13 cellular contexts compared by ENCODE assay signal in genomic region chr4:122874194-122874593, GRCh38. TPM values are rescaled to one million over a fixed set of nuclear protein-coding genes. Genes with fewer than 3 reads are reported as not detected.
DNase-seq lines count a peak whose midpoint lies in the region; ATAC-seq and TF ChIP-seq lines count a peak whose summit lies in the region.
"Had no signal": no experiment of that assay in that cellular context is flagged by ENCODE, and none has a peak within 500 bp of the region (broad histone marks: within the 10 kb centered on the region; RNA-seq: fewer than 3 reads in every experiment).

No MANE protein-coding gene starts in this region.

- peaks cover 18% of the 10 kb centered on the region for H3K36me3 Mint-ChIP-seq in Calu3 (ENCODE audit: insufficient read depth, unreplicated experiment)
- H3K36me3 Mint-ChIP-seq: naive thymus-derived CD8-positive, alpha-beta T cell had no signal

- peak overlapping the region; percentile 61 for H3K27ac Mint-ChIP-seq in Calu3 (ENCODE audit: unreplicated experiment)
- H3K27ac Mint-ChIP-seq: CD8-positive, alpha-beta memory T cell; naive thymus-derived CD8-positive, alpha-beta T cell; stimulated activated naive CD8-positive, alpha-beta T cell treated with anti-CD3 and anti-CD28 coated beads, Interleukin-15, Interleukin-2, amounts not matched to agents 100 ng/mL and 50 ng/mL, for 24 hours; T-helper 1 cell treated with Interleukin-12 subunit alpha and Interleukin-12 subunit beta and Interleukin-4 antibody, amounts not matched to agents 30 μg/mL and 1 μg/mL, for 36 hours had no signal

- no peak for TF ChIP-seq CTCF in Calu3 (IDR thresholded peaks at IDR 0.05; ENCODE audit: unreplicated experiment)

- peaks cover 9% of the 10 kb centered on the region for H3K9me3 Mint-ChIP-seq in Calu3 (ENCODE audit: low read depth, unreplicated experiment)
- H3K9me3 Mint-ChIP-seq: stimulated activated naive CD8-positive, alpha-beta T cell treated with anti-CD3 and anti-CD28 coated beads, Interleukin-15, Interleukin-2, amounts not matched to agents 100 ng/mL and 50 ng/mL, for 24 hours had no signal

- intact Hi-C loops in Calu3 (cut with micrococcal nuclease; ENCODE audit: unreplicated experiment): no loop called here

- no peaks in the 10 kb centered on the region for H3K27me3 Mint-ChIP-seq in Calu3 (ENCODE audit: unreplicated experiment)

- H3K4me1 Mint-ChIP-seq in Calu3 (ENCODE audit: low read depth, unreplicated experiment): peaks cover 53% of the 10 kb centered on the region
- H3K4me1 Mint-ChIP-seq: CD8-positive, alpha-beta memory T cell; naive thymus-derived CD8-positive, alpha-beta T cell had no signal

- no TSS peak for BruUV-seq in Calu3 (replicated peaks; lab: Mats Ljungman, UMichigan)

- H3K4me3 Mint-ChIP-seq in Calu3 (ENCODE audit: low read depth, unreplicated experiment): no peak overlapping the region
- H3K4me3 Mint-ChIP-seq: CD8-positive, alpha-beta memory T cell; naive thymus-derived CD8-positive, alpha-beta T cell; stimulated activated naive CD8-positive, alpha-beta T cell treated with anti-CD3 and anti-CD28 coated beads, Interleukin-15, Interleukin-2, amounts not matched to agents 100 ng/mL and 50 ng/mL, for 24 hours; T-helper 1 cell treated with Interleukin-12 subunit alpha and Interleukin-12 subunit beta and Interleukin-4 antibody, amounts not matched to agents 30 μg/mL and 1 μg/mL, for 36 hours had no signal

- CTCF ChIA-PET in Calu3 (lab: Charles Lee): interaction anchor here (0.5 to 1.0 kb wide), 2 partner anchors 13 to 20 kb away, joined by 3 read pairs; no protein-coding TSS in a partner anchor

- ATAC-seq in GM19023 (IDR thresholded peaks at IDR 0.05; ENCODE audit: unreplicated experiment) (no peak), GM19328 (IDR thresholded peaks at IDR 0.05; ENCODE audit: unreplicated experiment) (no peak), GM18870 (IDR thresholded peaks at IDR 0.05; ENCODE audit: unreplicated experiment) (no peak)
- ATAC-seq: naive thymus-derived CD8-positive, alpha-beta T cell had no signal

- DNase-seq in Calu3 (peak; percentile 17), NCI-H226 (peak; percentile 66), dermis blood vessel endothelial cell (peak; percentile 44), myocyte (ENCODE audit: low read depth) (peak; percentile 45), NCI-H524 treated with DMSO at 0.1 percent for 48 hours (lab: John Stamatoyannopoulos, UW) (no peak)
- DNase-seq: adrenal gland; CD8-positive, alpha-beta memory T cell; naive thymus-derived CD8-positive, alpha-beta T cell had no signal

RNA-seq across cellular contexts. Expression of gene FGF2, which starts 47.6 kb away (rescaled TPM):
- total RNA-seq in Calu3 (2022) (33.7 and 43.6 TPM in 2 replicates), dermis blood vessel endothelial cell (31.8 and 41.6 TPM in 2 replicates), myocyte (5.8 and 6.2 TPM in 2 replicates)
- 15.4 TPM for polyA plus RNA-seq in myocyte (2012)
- total RNA-seq: naive thymus-derived CD8-positive, alpha-beta T cell had no signal
- polyA plus RNA-seq: CD8-positive, alpha-beta memory T cell; naive thymus-derived CD8-positive, alpha-beta T cell had no signal

RNA-seq across cellular contexts. Expression of gene NUDT6, which starts 48.2 kb away (rescaled TPM):
- total RNA-seq in Calu3 (2022) (4.9 and 5.4 TPM in 2 replicates), dermis blood vessel endothelial cell (7.4 and 10.0 TPM in 2 replicates), myocyte (8.7 and 13.5 TPM in 2 replicates)
- polyA plus RNA-seq in myocyte (2012): 9.2 TPM
